8 cellular contexts compared by ENCODE assay signal in genomic region chr16:13956635-13957196, GRCh38. TPM values are rescaled to one million over a fixed set of nuclear protein-coding genes. Genes with fewer than 3 reads are reported as not detected.
DNase-seq lines count a peak whose midpoint lies in the region; ATAC-seq and TF ChIP-seq lines count a peak whose summit lies in the region.

No MANE protein-coding gene starts in this region.

- TF ChIP-seq CTCF in hepatocyte (IDR thresholded peaks at IDR 0.05; ENCODE audit: poor library complexity) = no peak

- H3K9me3 ChIP-seq in SJSA1 (replicated peaks) (no peaks in the 10 kb centered on the region), hepatocyte (ENCODE audit: low read depth) (no peaks in the 10 kb centered on the region), aorta (ENCODE audit: control insufficient read depth, low read length) (no peaks in the 10 kb centered on the region)

- ATAC-seq in aorta (ENCODE audit: low FRiP score) (no peak), GM21737 (IDR thresholded peaks at IDR 0.05; ENCODE audit: unreplicated experiment) (no peak), GM19452 (IDR thresholded peaks at IDR 0.05; ENCODE audit: unreplicated experiment) (no peak)

- no peaks in the 10 kb centered on the region for H3K27me3 ChIP-seq in SJSA1 (replicated peaks)
- no peaks in the 10 kb centered on the region for H3K27me3 ChIP-seq in hepatocyte
- H3K27me3 ChIP-seq in aorta (ENCODE audit: control insufficient read depth in 1 of 2, insufficient read depth in 2 of 2, low read length in 1 of 2) = no peaks in the 10 kb centered on the region

- H3K4me1 ChIP-seq in SJSA1 (replicated peaks) = peaks cover 56% of the 10 kb centered on the region
- H3K4me1 ChIP-seq in hepatocyte (ENCODE audit: insufficient read depth) = peaks cover 13% of the 10 kb centered on the region
- H3K4me1 ChIP-seq in aorta (ENCODE audit: control insufficient read depth in 1 of 2, insufficient read depth in 2 of 2, low read length in 2 of 2) = no peaks in the 10 kb centered on the region

- intact Hi-C loops in aorta (cut with DNase I) = no loop called here

- H3K79me2 ChIP-seq in hepatocyte = no peaks in the 10 kb centered on the region

- H2AFZ ChIP-seq in hepatocyte = no peak overlapping the region

- H3K27ac ChIP-seq in SJSA1 (peak overlapping the region; percentile 87), hepatocyte (peak overlapping the region; percentile 92), aorta (ENCODE audit: low read depth in 1 of 2, low read length in 2 of 2) (no peak overlapping the region)

- H3K9me2 ChIP-seq in hepatocyte (replicated peaks; ENCODE audit: insufficient read depth) = no peaks in the 10 kb centered on the region

- H4K20me1 ChIP-seq in hepatocyte (ENCODE audit: insufficient read depth, poor library complexity, severe bottlenecking) = no peaks in the 10 kb centered on the region

- H3K36me3 ChIP-seq in SJSA1 = no peaks in the 10 kb centered on the region
- no peaks in the 10 kb centered on the region for H3K36me3 ChIP-seq in hepatocyte (replicated peaks; ENCODE audit: insufficient read depth, low read depth)
- H3K36me3 ChIP-seq in aorta (ENCODE audit: control insufficient read depth in 1 of 2, insufficient read depth in 2 of 2, low read length in 1 of 2) = no peaks in the 10 kb centered on the region

- peak overlapping the region; percentile 64 for H3K4me2 ChIP-seq in hepatocyte

- 84% methylated on average over 14 of the region's 14 CpGs for WGBS in hepatocyte (ENCODE audit: low lambda C conversion rate, missing lambda C conversion rate)
- WGBS in aorta, 2 donors = 23% methylated on average over 14 of the region's 14 CpGs

- H3K4me3 ChIP-seq in SJSA1 = peak overlapping the region; percentile 16
- no peak overlapping the region for H3K4me3 ChIP-seq in hepatocyte
- H3K4me3 ChIP-seq in aorta (ENCODE audit: low read length in 2 of 2) = peak overlapping the region; percentile 21 to 40

- DNase-seq in stimulated activated CD4-positive, alpha-beta T cell treated with anti-CD3 and anti-CD28 coated beads, Interleukin-15, amount 100 ng/mL, for 24 hours = peak; percentile 11
- no peak for DNase-seq in stimulated activated CD4-positive, alpha-beta T cell treated with anti-CD3 and anti-CD28 coated beads, Interleukin-2, amount 100 ng/mL, for 24 hours
- DNase-seq in SJSA1 (ENCODE audit: low read depth in 1 of 2, low spot score in 2 of 2) (peak in 1 of 2 experiments; percentile 37), hepatocyte (ENCODE audit: low spot score) (no peak), aorta (no peak), GOT3 (lab: John Stamatoyannopoulos, UW) (no peak)

RNA-seq across cellular contexts. Expression of gene ERCC4, which starts 36.8 kb away (rescaled TPM):
- total RNA-seq in SJSA1 (2014; rRNA removed; shearing (Covaris generic)) = 11.7 and 15.5 TPM in 2 replicates
- 10.4 and 14.5 TPM in 2 replicates for total RNA-seq in hepatocyte
- polyA plus RNA-seq in hepatocyte = 11.3 and 19.3 TPM in 2 replicates
- total RNA-seq in aorta = 10 to 100 TPM in 1 of 2 donors, 1 to 10 TPM in 1; 9.1 to 14.0 TPM
- polyA plus RNA-seq in aorta = 1 to 10 TPM; 2.2 to 6.4 TPM

Comparison
In these comparisons a context has a peak if more than half of its experiments do, and no peak if none do; other contexts are left out.
1. H3K27ac ChIP-seq: peak in SJSA1 (single experiment) and hepatocyte (single experiment); none in aorta (0 of 2).